Comparison of ENCODE assay signal across 19 cellular contexts in the genomic region with DNA sequence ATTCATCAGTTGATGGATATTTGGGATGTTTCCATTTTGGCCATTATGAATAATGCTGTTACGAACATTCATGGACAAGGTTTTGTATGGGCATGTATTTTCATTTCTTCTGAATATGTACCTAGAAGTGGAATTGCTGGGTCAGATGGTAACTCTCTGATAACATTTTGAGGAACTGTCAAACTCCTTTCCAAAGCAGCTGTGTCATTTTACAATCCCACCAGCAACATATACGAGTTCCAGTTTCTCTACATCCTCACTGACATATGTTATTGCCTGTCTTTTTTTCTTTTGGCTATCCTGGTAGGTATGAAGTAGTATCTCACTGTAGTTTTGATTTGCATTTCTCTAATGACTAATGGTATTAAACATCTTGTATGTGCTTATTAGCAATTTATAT.
"Had no signal": no experiment of that assay in that cellular context is flagged by ENCODE, and none has a peak within 500 bp of the region (broad histone marks: within the 10 kb centered on the region; RNA-seq: fewer than 3 reads in every experiment).

No MANE protein-coding gene starts in this region.

- H3K4me3 ChIP-seq: lung, pancreas, right lobe of liver, thoracic aorta, tibial nerve, upper lobe of left lung had no signal

- H3K27me3 ChIP-seq: neutrophil, pancreas, right lobe of liver, tibial nerve, upper lobe of left lung had no signal

- H3K36me3 ChIP-seq: pancreas, right lobe of liver, thoracic aorta, tibial nerve, upper lobe of left lung had no signal

- H3K9me3 ChIP-seq: neutrophil, pancreas, right lobe of liver, thoracic aorta, tibial nerve, upper lobe of left lung had no signal

- H3K27ac ChIP-seq: neutrophil, pancreas, right lobe of liver, thoracic aorta, tibial nerve, upper lobe of left lung had no signal

- FAIRE-seq: frontal cortex, keratinocyte, pancreas, small intestine, urothelium cell line had no signal

- H3K4me1 ChIP-seq: right lobe of liver, tibial nerve, upper lobe of left lung had no signal

- DNase-seq: cortex of kidney; effector memory CD8-positive, alpha-beta T cell; head of caudate nucleus; left ventricle myocardium superior; natural killer cell; pancreas; right lobe of liver; small intestine; stimulated activated CD4-positive, alpha-beta T cell treated with anti-CD3 and anti-CD28 coated beads, Interleukin-15, amount 100 ng/mL, for 24 hours; stimulated activated CD4-positive, alpha-beta T cell treated with anti-CD3 and anti-CD28 coated beads, Interleukin-2, amount 100 ng/mL, for 48 hours; stimulated activated naive B cell treated with anti-CD40 and anti-IgM and Interleukin-4, amounts not matched to agents 10 μg/mL and 1 μg/mL and 100 μg/mL, for 72 hours; upper lobe of left lung had no signal
